1 cellular context compared by ENCODE assay signal in the genomic region with DNA sequence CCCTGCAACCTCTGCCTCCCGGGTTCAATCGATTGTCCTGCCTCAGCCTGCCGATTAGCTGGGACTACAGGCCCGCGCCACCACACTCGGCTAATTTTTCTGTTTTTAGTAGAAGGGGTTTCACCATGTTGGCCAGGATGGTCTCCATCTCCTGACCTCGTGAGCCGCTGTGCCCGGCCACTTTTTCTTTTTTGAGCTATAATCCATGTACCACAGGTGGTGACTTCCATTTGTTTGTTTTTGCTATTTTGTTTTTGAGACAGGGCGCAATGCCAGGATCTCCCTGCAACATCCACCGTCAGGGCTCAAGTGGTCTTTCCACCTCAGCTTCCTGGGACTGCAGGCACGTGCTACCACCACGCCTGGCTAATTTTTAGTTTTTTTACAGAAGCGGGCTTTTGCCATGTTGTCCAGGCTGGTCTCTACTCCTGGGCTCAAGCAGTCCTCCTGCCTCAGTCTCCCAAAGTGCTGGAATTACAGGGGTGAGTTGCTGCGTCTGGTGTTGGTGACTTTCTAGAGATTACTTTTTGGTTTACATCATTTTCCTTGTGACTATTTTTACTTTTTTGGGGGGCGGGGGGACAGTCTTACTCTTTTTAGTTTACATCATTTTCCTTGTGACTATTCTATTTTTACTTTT.
A peak's percentile ranks its signal among the peaks of the same experiment; 100 is the strongest.
TF ChIP-seq lines count a peak whose summit lies in the region.

No MANE protein-coding gene starts in this region.

TF ChIP-seq in K562, 482 proteins besides CTCF, POLR2A, EP300 and RAD21 (continued from another document and continues in another):
- TF ChIP-seq ZNF174 (CRISPR knock-in tag; IDR thresholded peaks at IDR 0.05), result no peak
- no peak for TF ChIP-seq ZNF217 (CRISPR knock-in tag; IDR thresholded peaks at IDR 0.05)
- no peak for TF ChIP-seq ZNF79 (CRISPR knock-in tag; IDR thresholded peaks at IDR 0.05; ENCODE audit: low read depth)
- TF ChIP-seq, protein P1, sequence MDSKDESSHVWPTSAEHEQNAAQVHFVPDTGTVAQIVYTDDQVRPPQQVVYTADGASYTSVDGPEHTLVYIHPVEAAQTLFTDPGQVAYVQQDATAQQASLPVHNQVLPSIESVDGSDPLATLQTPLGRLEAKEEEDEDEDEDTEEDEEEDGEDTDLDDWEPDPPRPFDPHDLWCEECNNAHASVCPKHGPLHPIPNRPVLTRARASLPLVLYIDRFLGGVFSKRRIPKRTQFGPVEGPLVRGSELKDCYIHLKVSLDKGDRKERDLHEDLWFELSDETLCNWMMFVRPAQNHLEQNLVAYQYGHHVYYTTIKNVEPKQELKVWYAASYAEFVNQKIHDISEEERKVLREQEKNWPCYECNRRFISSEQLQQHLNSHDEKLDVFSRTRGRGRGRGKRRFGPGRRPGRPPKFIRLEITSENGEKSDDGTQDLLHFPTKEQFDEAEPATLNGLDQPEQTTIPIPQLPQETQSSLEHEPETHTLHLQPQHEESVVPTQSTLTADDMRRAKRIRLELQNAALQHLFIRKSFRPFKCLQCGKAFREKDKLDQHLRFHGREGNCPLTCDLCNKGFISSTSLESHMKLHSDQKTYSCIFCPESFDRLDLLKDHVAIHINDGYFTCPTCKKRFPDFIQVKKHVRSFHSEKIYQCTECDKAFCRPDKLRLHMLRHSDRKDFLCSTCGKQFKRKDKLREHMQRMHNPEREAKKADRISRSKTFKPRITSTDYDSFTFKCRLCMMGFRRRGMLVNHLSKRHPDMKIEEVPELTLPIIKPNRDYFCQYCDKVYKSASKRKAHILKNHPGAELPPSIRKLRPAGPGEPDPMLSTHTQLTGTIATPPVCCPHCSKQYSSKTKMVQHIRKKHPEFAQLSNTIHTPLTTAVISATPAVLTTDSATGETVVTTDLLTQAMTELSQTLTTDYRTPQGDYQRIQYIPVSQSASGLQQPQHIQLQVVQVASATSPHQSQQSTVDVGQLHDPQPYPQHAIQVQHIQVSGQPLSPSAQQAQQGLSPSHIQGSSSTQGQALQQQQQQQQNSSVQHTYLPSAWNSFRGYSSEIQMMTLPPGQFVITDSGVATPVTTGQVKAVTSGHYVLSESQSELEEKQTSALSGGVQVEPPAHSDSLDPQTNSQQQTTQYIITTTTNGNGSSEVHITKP (IDR thresholded peaks at IDR 0.05; ENCODE audit: partially characterized antibody), result no peak
- no peak for TF ChIP-seq ZNF134 (CRISPR knock-in tag; conservative IDR thresholded peaks at IDR 0.05)
- TF ChIP-seq, protein P2, sequence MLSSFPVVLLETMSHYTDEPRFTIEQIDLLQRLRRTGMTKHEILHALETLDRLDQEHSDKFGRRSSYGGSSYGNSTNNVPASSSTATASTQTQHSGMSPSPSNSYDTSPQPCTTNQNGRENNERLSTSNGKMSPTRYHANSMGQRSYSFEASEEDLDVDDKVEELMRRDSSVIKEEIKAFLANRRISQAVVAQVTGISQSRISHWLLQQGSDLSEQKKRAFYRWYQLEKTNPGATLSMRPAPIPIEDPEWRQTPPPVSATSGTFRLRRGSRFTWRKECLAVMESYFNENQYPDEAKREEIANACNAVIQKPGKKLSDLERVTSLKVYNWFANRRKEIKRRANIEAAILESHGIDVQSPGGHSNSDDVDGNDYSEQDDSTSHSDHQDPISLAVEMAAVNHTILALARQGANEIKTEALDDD (IDR thresholded peaks at IDR 0.05), result no peak
- no peak for TF ChIP-seq ZNF23 (CRISPR knock-in tag; IDR thresholded peaks at IDR 0.05)
- no peak for TF ChIP-seq TOE1 (IDR thresholded peaks at IDR 0.05; ENCODE audit: borderline replicate concordance)
- TF ChIP-seq TOE1 (CRISPR knock-in tag; IDR thresholded peaks at IDR 0.05; ENCODE audit: borderline replicate concordance, low read depth), result peak; percentile 47; the same call in 1 of the 2 replicates
- TF ChIP-seq PHF8 (IDR thresholded peaks at IDR 0.05; ENCODE audit: borderline replicate concordance, low read length), result 0 out of 2 replicates have a peak, but pooled peaks have one; percentile 19
- no peak for TF ChIP-seq TBL1XR1 (IDR thresholded peaks at IDR 0.05; ENCODE audit: low read length in 2 of 2)
- no peak for TF ChIP-seq TFAM (CRISPR knock-in tag; conservative IDR thresholded peaks at IDR 0.05)
- no peak for TF ChIP-seq RHOXF2B (CRISPR knock-in tag; conservative IDR thresholded peaks at IDR 0.05)
- 0 out of 2 replicates have a peak, but pooled peaks have one; percentile 32 for TF ChIP-seq GABPB2 (CRISPR knock-in tag; conservative IDR thresholded peaks at IDR 0.05)
- peak; percentile 57 for TF ChIP-seq POLR2B (IDR thresholded peaks at IDR 0.05; ENCODE audit: low read depth, partially characterized antibody)
- TF ChIP-seq ZNF324 (CRISPR knock-in tag; IDR thresholded peaks at IDR 0.05), result no peak
- no peak for TF ChIP-seq EGR1 (conservative IDR thresholded peaks at IDR 0.05)
- TF ChIP-seq RFX5 (IDR thresholded peaks at IDR 0.05; ENCODE audit: low read depth, low read length), result no peak
- no peak for TF ChIP-seq FOXJ2 (tag; IDR thresholded peaks at IDR 0.05)
- 0 out of 2 replicates have a peak, but pooled peaks have one; percentile 3 for TF ChIP-seq ZNF384 (IDR thresholded peaks at IDR 0.05; ENCODE audit: low read depth, low read length)
- 0 out of 2 replicates have a peak, but pooled peaks have one; percentile 49 for TF ChIP-seq STAG1 (CRISPR knock-in tag; IDR thresholded peaks at IDR 0.05; ENCODE audit: borderline replicate concordance)
- TF ChIP-seq, protein P3, sequence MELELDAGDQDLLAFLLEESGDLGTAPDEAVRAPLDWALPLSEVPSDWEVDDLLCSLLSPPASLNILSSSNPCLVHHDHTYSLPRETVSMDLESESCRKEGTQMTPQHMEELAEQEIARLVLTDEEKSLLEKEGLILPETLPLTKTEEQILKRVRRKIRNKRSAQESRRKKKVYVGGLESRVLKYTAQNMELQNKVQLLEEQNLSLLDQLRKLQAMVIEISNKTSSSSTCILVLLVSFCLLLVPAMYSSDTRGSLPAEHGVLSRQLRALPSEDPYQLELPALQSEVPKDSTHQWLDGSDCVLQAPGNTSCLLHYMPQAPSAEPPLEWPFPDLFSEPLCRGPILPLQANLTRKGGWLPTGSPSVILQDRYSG (tag; conservative IDR thresholded peaks at IDR 0.05; ENCODE audit: low read depth), result 0 out of 2 replicates have a peak, but pooled peaks have one; percentile 22
- TF ChIP-seq, protein P4, sequence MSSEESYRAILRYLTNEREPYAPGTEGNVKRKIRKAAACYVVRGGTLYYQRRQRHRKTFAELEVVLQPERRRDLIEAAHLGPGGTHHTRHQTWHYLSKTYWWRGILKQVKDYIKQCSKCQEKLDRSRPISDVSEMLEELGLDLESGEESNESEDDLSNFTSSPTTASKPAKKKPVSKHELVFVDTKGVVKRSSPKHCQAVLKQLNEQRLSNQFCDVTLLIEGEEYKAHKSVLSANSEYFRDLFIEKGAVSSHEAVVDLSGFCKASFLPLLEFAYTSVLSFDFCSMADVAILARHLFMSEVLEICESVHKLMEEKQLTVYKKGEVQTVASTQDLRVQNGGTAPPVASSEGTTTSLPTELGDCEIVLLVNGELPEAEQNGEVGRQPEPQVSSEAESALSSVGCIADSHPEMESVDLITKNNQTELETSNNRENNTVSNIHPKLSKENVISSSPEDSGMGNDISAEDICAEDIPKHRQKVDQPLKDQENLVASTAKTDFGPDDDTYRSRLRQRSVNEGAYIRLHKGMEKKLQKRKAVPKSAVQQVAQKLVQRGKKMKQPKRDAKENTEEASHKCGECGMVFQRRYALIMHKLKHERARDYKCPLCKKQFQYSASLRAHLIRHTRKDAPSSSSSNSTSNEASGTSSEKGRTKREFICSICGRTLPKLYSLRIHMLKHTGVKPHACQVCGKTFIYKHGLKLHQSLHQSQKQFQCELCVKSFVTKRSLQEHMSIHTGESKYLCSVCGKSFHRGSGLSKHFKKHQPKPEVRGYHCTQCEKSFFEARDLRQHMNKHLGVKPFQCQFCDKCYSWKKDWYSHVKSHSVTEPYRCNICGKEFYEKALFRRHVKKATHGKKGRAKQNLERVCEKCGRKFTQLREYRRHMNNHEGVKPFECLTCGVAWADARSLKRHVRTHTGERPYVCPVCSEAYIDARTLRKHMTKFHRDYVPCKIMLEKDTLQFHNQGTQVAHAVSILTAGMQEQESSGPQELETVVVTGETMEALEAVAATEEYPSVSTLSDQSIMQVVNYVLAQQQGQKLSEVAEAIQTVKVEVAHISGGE (CRISPR knock-in tag; IDR thresholded peaks at IDR 0.05), result 0 out of 6 replicates have a peak, but pooled peaks of 1 of the 3 experiments have one; percentile 4
- TF ChIP-seq, protein P5, sequence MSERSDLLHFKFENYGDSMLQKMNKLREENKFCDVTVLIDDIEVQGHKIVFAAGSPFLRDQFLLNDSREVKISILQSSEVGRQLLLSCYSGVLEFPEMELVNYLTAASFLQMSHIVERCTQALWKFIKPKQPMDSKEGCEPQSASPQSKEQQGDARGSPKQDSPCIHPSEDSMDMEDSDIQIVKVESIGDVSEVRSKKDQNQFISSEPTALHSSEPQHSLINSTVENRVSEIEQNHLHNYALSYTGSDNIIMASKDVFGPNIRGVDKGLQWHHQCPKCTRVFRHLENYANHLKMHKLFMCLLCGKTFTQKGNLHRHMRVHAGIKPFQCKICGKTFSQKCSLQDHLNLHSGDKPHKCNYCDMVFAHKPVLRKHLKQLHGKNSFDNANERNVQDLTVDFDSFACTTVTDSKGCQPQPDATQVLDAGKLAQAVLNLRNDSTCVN (CRISPR knock-in tag; IDR thresholded peaks at IDR 0.05), result no peak; the same call in 1 of the 2 replicates
- TF ChIP-seq PRPF4 (IDR thresholded peaks at IDR 0.05; ENCODE audit: insufficient read depth, low read depth, low read length, poor library complexity, severe bottlenecking), result no peak
- TF ChIP-seq, protein P6, sequence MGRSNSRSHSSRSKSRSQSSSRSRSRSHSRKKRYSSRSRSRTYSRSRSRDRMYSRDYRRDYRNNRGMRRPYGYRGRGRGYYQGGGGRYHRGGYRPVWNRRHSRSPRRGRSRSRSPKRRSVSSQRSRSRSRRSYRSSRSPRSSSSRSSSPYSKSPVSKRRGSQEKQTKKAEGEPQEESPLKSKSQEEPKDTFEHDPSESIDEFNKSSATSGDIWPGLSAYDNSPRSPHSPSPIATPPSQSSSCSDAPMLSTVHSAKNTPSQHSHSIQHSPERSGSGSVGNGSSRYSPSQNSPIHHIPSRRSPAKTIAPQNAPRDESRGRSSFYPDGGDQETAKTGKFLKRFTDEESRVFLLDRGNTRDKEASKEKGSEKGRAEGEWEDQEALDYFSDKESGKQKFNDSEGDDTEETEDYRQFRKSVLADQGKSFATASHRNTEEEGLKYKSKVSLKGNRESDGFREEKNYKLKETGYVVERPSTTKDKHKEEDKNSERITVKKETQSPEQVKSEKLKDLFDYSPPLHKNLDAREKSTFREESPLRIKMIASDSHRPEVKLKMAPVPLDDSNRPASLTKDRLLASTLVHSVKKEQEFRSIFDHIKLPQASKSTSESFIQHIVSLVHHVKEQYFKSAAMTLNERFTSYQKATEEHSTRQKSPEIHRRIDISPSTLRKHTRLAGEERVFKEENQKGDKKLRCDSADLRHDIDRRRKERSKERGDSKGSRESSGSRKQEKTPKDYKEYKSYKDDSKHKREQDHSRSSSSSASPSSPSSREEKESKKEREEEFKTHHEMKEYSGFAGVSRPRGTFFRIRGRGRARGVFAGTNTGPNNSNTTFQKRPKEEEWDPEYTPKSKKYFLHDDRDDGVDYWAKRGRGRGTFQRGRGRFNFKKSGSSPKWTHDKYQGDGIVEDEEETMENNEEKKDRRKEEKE (IDR thresholded peaks at IDR 0.05; ENCODE audit: borderline replicate concordance in 1 of 2, control insufficient read depth in 1 of 2, low read depth in 2 of 2, low read length in 1 of 2), result no peak
- TF ChIP-seq GABPA (tag; conservative IDR thresholded peaks at IDR 0.05; ENCODE audit: low read depth), result no peak
- peak; percentile 6; the same call in 1 of the 2 replicates for TF ChIP-seq NCOA1 (IDR thresholded peaks at IDR 0.05; ENCODE audit: low read depth)
- no peak for TF ChIP-seq TSC22D4 (tag; IDR thresholded peaks at IDR 0.05)
- no peak for TF ChIP-seq IRF2 (CRISPR knock-in tag; IDR thresholded peaks at IDR 0.05)
- TF ChIP-seq, protein P7, sequence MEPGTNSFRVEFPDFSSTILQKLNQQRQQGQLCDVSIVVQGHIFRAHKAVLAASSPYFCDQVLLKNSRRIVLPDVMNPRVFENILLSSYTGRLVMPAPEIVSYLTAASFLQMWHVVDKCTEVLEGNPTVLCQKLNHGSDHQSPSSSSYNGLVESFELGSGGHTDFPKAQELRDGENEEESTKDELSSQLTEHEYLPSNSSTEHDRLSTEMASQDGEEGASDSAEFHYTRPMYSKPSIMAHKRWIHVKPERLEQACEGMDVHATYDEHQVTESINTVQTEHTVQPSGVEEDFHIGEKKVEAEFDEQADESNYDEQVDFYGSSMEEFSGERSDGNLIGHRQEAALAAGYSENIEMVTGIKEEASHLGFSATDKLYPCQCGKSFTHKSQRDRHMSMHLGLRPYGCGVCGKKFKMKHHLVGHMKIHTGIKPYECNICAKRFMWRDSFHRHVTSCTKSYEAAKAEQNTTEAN (CRISPR knock-in tag; IDR thresholded peaks at IDR 0.05), result no peak
- no peak for TF ChIP-seq NR4A1 (CRISPR knock-in tag; IDR thresholded peaks at IDR 0.05)
- no peak for TF ChIP-seq NR4A1 (tag; IDR thresholded peaks at IDR 0.05)
- no peak for TF ChIP-seq DDX20 (tag; IDR thresholded peaks at IDR 0.05; ENCODE audit: low read depth)
- TF ChIP-seq NR2C2 (CRISPR knock-in tag; IDR thresholded peaks at IDR 0.05), result no peak
- TF ChIP-seq NR2C2 (tag; IDR thresholded peaks at IDR 0.05), result no peak
- no peak for TF ChIP-seq KDM4B (IDR thresholded peaks at IDR 0.05; ENCODE audit: borderline replicate concordance in 2 of 2, low read depth in 1 of 2)
- TF ChIP-seq FOXK2 (conservative IDR thresholded peaks at IDR 0.05 in 1 of 2, IDR thresholded peaks at IDR 0.05 in 1 of 2; ENCODE audit: low read depth in 2 of 2), result peak in 1 of 2 experiments; percentile 16; a peak in 1 of 4 replicates
- TF ChIP-seq, protein P8, sequence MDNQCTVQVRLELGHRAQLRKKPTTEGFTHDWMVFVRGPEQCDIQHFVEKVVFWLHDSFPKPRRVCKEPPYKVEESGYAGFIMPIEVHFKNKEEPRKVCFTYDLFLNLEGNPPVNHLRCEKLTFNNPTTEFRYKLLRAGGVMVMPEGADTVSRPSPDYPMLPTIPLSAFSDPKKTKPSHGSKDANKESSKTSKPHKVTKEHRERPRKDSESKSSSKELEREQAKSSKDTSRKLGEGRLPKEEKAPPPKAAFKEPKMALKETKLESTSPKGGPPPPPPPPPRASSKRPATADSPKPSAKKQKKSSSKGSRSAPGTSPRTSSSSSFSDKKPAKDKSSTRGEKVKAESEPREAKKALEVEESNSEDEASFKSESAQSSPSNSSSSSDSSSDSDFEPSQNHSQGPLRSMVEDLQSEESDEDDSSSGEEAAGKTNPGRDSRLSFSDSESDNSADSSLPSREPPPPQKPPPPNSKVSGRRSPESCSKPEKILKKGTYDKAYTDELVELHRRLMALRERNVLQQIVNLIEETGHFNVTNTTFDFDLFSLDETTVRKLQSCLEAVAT (IDR thresholded peaks at IDR 0.05), result peak; percentile 74 to 78
- TF ChIP-seq CREM (IDR thresholded peaks at IDR 0.05; ENCODE audit: low read depth), result no peak
